Comparison of ENCODE assay signal across 1 cellular context in genomic region chr19:1812426-1813196, GRCh38.
TF ChIP-seq lines count a peak whose summit lies in the region.

No MANE protein-coding gene starts in this region.

TF ChIP-seq in HEK293, 187 proteins besides CTCF, POLR2A, EP300 and RAD21 (continued from another document and continues in another):
- TF ChIP-seq TSHZ1 (tag by site-specific recombination; IDR thresholded peaks at IDR 0.05; ENCODE audit: borderline replicate concordance) (no peak), ZNF521 (tag by site-specific recombination; IDR thresholded peaks at IDR 0.05) (no peak), ZNF837 (tag by site-specific recombination; IDR thresholded peaks at IDR 0.05) (no peak), ZBTB11 (tag by site-specific recombination; conservative IDR thresholded peaks at IDR 0.05; ENCODE audit: low read depth) (no peak), REPIN1 (tag by site-specific recombination; IDR thresholded peaks at IDR 0.05; ENCODE audit: low read depth) (no peak), ZNF184 (tag by site-specific recombination; IDR thresholded peaks at IDR 0.05) (no peak), TCF7L2 (IDR thresholded peaks at IDR 0.05; ENCODE audit: borderline replicate concordance, low read depth, low read length) (no peak), ZNF792 (tag by site-specific recombination; IDR thresholded peaks at IDR 0.05) (peak; percentile 81; the same call in 1 of the 2 replicates), PRDM2 (tag by site-specific recombination; IDR thresholded peaks at IDR 0.05; ENCODE audit: borderline replicate concordance) (no peak), ZNF26 (tag by site-specific recombination; IDR thresholded peaks at IDR 0.05) (no peak), ZNF157 (tag by site-specific recombination; IDR thresholded peaks at IDR 0.05) (no peak), ZNF660 (tag by site-specific recombination; IDR thresholded peaks at IDR 0.05) (no peak), ZNF133 (tag by site-specific recombination; IDR thresholded peaks at IDR 0.05) (no peak), ZNF843 (tag by site-specific recombination; IDR thresholded peaks at IDR 0.05) (no peak; the same call in 1 of the 2 replicates), ZNF623 (tag by site-specific recombination; IDR thresholded peaks at IDR 0.05) (no peak), ZNF362 (tag by site-specific recombination; IDR thresholded peaks at IDR 0.05) (no peak), HOXD13 (CRISPR knock-in tag; IDR thresholded peaks at IDR 0.05; ENCODE audit: borderline replicate concordance) (no peak), ZNF280D (tag by site-specific recombination; IDR thresholded peaks at IDR 0.05) (no peak), ZNF132 (tag by site-specific recombination; IDR thresholded peaks at IDR 0.05; ENCODE audit: borderline replicate concordance) (no peak), ZNF670 (tag by site-specific recombination; IDR thresholded peaks at IDR 0.05; ENCODE audit: low read depth) (no peak), ZNF302 (tag by site-specific recombination; IDR thresholded peaks at IDR 0.05; ENCODE audit: low read depth) (no peak), BCL11A (tag by site-specific recombination; IDR thresholded peaks at IDR 0.05; ENCODE audit: low read depth) (no peak; the same call in 1 of the 2 replicates), ZNF677 (tag by site-specific recombination; IDR thresholded peaks at IDR 0.05) (no peak), ZNF24 (tag by site-specific recombination; IDR thresholded peaks at IDR 0.05) (no peak), KLF1 (tag by site-specific recombination; IDR thresholded peaks at IDR 0.05) (peak; percentile 97), ZBTB26 (tag by site-specific recombination; optimal IDR thresholded peaks at IDR 0.05) (peak; percentile 91), ZBTB44 (tag by site-specific recombination; IDR thresholded peaks at IDR 0.05) (no peak), ATF2 (tag by site-specific recombination; IDR thresholded peaks at IDR 0.05; ENCODE audit: low read depth) (no peak), ZNF248 (tag by site-specific recombination; IDR thresholded peaks at IDR 0.05) (no peak), YY2 (tag by site-specific recombination; IDR thresholded peaks at IDR 0.05) (no peak)
